In genomic region chr2:88739985-88740600, GRCh38 we compare ENCODE assay signal across 8 cellular contexts. TPM values are rescaled to one million over a fixed set of nuclear protein-coding genes. Genes with fewer than 3 reads are reported as not detected.
DNase-seq lines count a peak whose midpoint lies in the region; ATAC-seq lines count a peak whose summit lies in the region.

No MANE protein-coding gene starts in this region.

- H3K4me1 Mint-ChIP-seq in activated CD4-positive, alpha-beta T cell treated with anti-CD3 and anti-CD28 coated beads, Interleukin-2, amount 10 ng/mL, durations not matched to agents 7 days and 5 days = peaks cover 14% of the 10 kb centered on the region

- POLR2A ChIA-PET in activated CD4-positive, alpha-beta T cell treated with anti-CD3 and anti-CD28 coated beads, Interleukin-2, amount 10 ng/mL, durations not matched to agents 7 days and 5 days (lab: Charles Lee) = no interaction called here

- peaks cover 51% of the 10 kb centered on the region for H3K36me3 Mint-ChIP-seq in activated CD4-positive, alpha-beta T cell treated with anti-CD3 and anti-CD28 coated beads, Interleukin-2, amount 10 ng/mL, durations not matched to agents 7 days and 5 days (ENCODE audit: low read depth)

- H3K27me3 Mint-ChIP-seq in activated CD4-positive, alpha-beta T cell treated with anti-CD3 and anti-CD28 coated beads, Interleukin-2, amount 10 ng/mL, durations not matched to agents 7 days and 5 days = no peaks in the 10 kb centered on the region

- H3K9me3 Mint-ChIP-seq in activated CD4-positive, alpha-beta T cell treated with anti-CD3 and anti-CD28 coated beads, Interleukin-2, amount 10 ng/mL, durations not matched to agents 7 days and 5 days = peaks cover 15% of the 10 kb centered on the region

- ATAC-seq in GM18867 (IDR thresholded peaks at IDR 0.05; ENCODE audit: unreplicated experiment) = peak; percentile 85
- ATAC-seq in HG03103 (IDR thresholded peaks at IDR 0.05; ENCODE audit: low read depth, unreplicated experiment) = peak; percentile 75

- peak; percentile 28 to 48 for DNase-seq in AML-193 (lab: John Stamatoyannopoulos, UW)
- peak; percentile 25 for DNase-seq in NCI-H345 treated with DMSO at 0.1 percent for 48 hours (lab: John Stamatoyannopoulos, UW; ENCODE audit: unreplicated experiment)
- DNase-seq in activated CD4-positive, alpha-beta T cell treated with anti-CD3 and anti-CD28 coated beads, Interleukin-2, amount 10 ng/mL, durations not matched to agents 7 days and 5 days = peak; percentile 74
- DNase-seq in dermis blood vessel endothelial cell = peak; percentile 92
- DNase-seq in lung microvascular endothelial cell (ENCODE audit: low read depth in 2 of 2) = peak; percentile 80 to 84
- peak; percentile 30 to 42 for DNase-seq in stimulated activated CD8-positive, alpha-beta memory T cell treated with anti-CD3 and anti-CD28 coated beads, Interleukin-15, amount 100 ng/mL, for 48 hours (ENCODE audit: low read depth in 2 of 2)

- no peak overlapping the region for H3K4me3 Mint-ChIP-seq in activated CD4-positive, alpha-beta T cell treated with anti-CD3 and anti-CD28 coated beads, Interleukin-2, amount 10 ng/mL, durations not matched to agents 7 days and 5 days

- H3K27ac Mint-ChIP-seq in activated CD4-positive, alpha-beta T cell treated with anti-CD3 and anti-CD28 coated beads, Interleukin-2, amount 10 ng/mL, durations not matched to agents 7 days and 5 days = no peak overlapping the region

- CTCF ChIA-PET in activated CD4-positive, alpha-beta T cell treated with anti-CD3 and anti-CD28 coated beads, Interleukin-2, amount 10 ng/mL, durations not matched to agents 7 days and 5 days (lab: Charles Lee) = interaction anchor here (1.0 kb wide), 1 partner anchor 91 kb away, joined by 3 read pairs; no protein-coding TSS in a partner anchor

RNA-seq across cellular contexts. Expression of gene RPIA, which starts 48.6 kb away (rescaled TPM):
- 10 to 100 TPM; 34.3 to 41.6 TPM for total RNA-seq in activated CD4-positive, alpha-beta T cell treated with anti-CD3 and anti-CD28 coated beads, Interleukin-2, amount 10 ng/mL, durations not matched to agents 7 days and 5 days
- total RNA-seq in dermis blood vessel endothelial cell (14.5 and 16.5 TPM in 2 replicates), lung microvascular endothelial cell (9.2 and 11.7 TPM in 2 replicates)

Comparison
In these comparisons a context has a peak if more than half of its experiments do, and no peak if none do; other contexts are left out.
1. Peak in every context shown above with its lines: DNase-seq and ATAC-seq.
2. DNase-seq: peak in every context shown above with its lines; median percentile 92 in dermis blood vessel endothelial cell; 82 in lung microvascular endothelial cell; 74 in activated CD4-positive, alpha-beta T cell treated with anti-CD3 and anti-CD28 coated beads, Interleukin-2, amount 10 ng/mL, durations not matched to agents 7 days and 5 days; 38 in AML-193; 36 in stimulated activated CD8-positive, alpha-beta memory T cell treated with anti-CD3 and anti-CD28 coated beads, Interleukin-15, amount 100 ng/mL, for 48 hours; 25 in NCI-H345 treated with DMSO at 0.1 percent for 48 hours.